In the genomic region with DNA sequence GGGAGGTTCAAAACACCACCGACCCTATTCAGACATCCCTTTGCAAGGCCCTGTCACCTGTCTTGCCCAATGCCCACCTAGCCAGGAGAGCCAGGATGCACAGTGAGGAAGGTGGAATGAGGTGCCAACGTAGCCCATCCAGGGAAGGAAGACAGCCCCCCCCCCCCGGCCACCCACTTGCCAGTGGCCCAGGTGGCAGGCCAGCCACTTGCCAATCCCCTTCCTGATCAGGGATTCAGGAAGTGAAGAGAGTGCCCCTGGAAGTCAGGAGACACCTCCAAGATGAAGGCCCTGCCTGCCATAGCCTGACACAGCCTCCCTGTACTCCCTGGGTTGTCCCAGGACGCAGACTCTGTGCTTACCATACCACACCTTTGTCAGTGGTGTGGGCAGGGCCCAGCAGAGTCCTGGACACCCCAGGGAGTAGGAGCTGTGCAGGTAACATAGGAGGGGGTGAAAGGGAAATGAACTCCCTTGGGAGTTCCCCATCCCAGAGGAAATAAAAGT, we compare ENCODE assay signal across 8 cellular contexts. TPM values are rescaled to one million over a fixed set of nuclear protein-coding genes. Genes with fewer than 3 reads are reported as not detected.
DNase-seq lines count a peak whose midpoint lies in the region; ATAC-seq and TF ChIP-seq lines count a peak whose summit lies in the region.

No MANE protein-coding gene starts in this region.

- H3K27me3 ChIP-seq in HUES48 (ENCODE audit: control insufficient read depth, insufficient read depth, low read length) (no peaks in the 10 kb centered on the region), trophoblast cell (ENCODE audit: insufficient read depth, low read length) (peaks cover 5% of the 10 kb centered on the region)
- peaks cover 9% of the 10 kb centered on the region for H3K27me3 ChIP-seq in effector memory CD4-positive, alpha-beta T cell (replicated peaks; ENCODE audit: control insufficient read depth, insufficient read depth, low read length, poor library complexity, severe bottlenecking)

- H3K27ac ChIP-seq in HUES48 (ENCODE audit: low read depth, low read length) = no peak overlapping the region
- H3K27ac ChIP-seq in effector memory CD4-positive, alpha-beta T cell (ENCODE audit: insufficient read depth, low read length, poor library complexity, severe bottlenecking) = no peak overlapping the region
- H3K27ac ChIP-seq in trophoblast cell (ENCODE audit: low read depth, low read length) = no peak overlapping the region

- H3K14ac ChIP-seq in trophoblast cell (ENCODE audit: low read length) = no peak overlapping the region

- no peak overlapping the region for H3K18ac ChIP-seq in trophoblast cell (ENCODE audit: low read length)

- no peak for ATAC-seq in GM21367 (IDR thresholded peaks at IDR 0.05; ENCODE audit: unreplicated experiment)

- no peaks in the 10 kb centered on the region for H3K36me3 ChIP-seq in HUES48 (ENCODE audit: control insufficient read depth, insufficient read depth, low read length)
- H3K36me3 ChIP-seq in effector memory CD4-positive, alpha-beta T cell (ENCODE audit: control insufficient read depth, insufficient read depth, low read length) = no peaks in the 10 kb centered on the region
- no peaks in the 10 kb centered on the region for H3K36me3 ChIP-seq in trophoblast cell (ENCODE audit: control insufficient read depth in 1 of 2, insufficient read depth in 2 of 2, low read length in 2 of 2)

- peak overlapping the region; percentile 66 for H3K4me3 ChIP-seq in HUES48 (ENCODE audit: low read depth, low read length)
- H3K4me3 ChIP-seq in effector memory CD4-positive, alpha-beta T cell (ENCODE audit: insufficient read depth, low read depth, low read length, poor library complexity, severe bottlenecking) = peak overlapping the region; percentile 70
- no peak overlapping the region for H3K4me3 ChIP-seq in trophoblast cell (ENCODE audit: low read depth, low read length)

- no peak overlapping the region for H2BK120ac ChIP-seq in trophoblast cell (ENCODE audit: insufficient read depth, low read length, poor library complexity)

- H4K12ac ChIP-seq in trophoblast cell (ENCODE audit: low read depth, low read length) = no peak overlapping the region

- H3K4ac ChIP-seq in trophoblast cell (ENCODE audit: low read depth, low read length) = peak overlapping the region; percentile 23

- H2BK12ac ChIP-seq in trophoblast cell (ENCODE audit: low read length) = peak overlapping the region; percentile 32

- peak overlapping the region; percentile 80 for H3K4me2 ChIP-seq in trophoblast cell (ENCODE audit: low read length)

- no CpG with 5 or more reads among the region's 4 CpGs for WGBS in trophoblast cell (ENCODE audit: extremely low coverage, insufficient coverage, insufficient read length)

- peak overlapping the region; percentile 36 for H4K91ac ChIP-seq in trophoblast cell (ENCODE audit: low read depth, low read length)

- DNase-seq in GM13977 (ENCODE audit: low spot score) = peak; percentile 46
- DNase-seq in effector memory CD4-positive, alpha-beta T cell = no peak
- DNase-seq in trophoblast cell = no peak
- DNase-seq in HCEC 1CT = no peak
- DNase-seq in dedifferentiated amniotic fluid mesenchymal stem cell (ENCODE audit: extremely low spot score) = no peak
- no peak for DNase-seq in glomerular visceral epithelial cell (ENCODE audit: extremely low spot score)

- H3K9me3 ChIP-seq in HUES48 (ENCODE audit: control insufficient read depth, insufficient read depth, low read length) = no peaks in the 10 kb centered on the region
- H3K9me3 ChIP-seq in effector memory CD4-positive, alpha-beta T cell (ENCODE audit: control insufficient read depth, low read length) = no peaks in the 10 kb centered on the region
- H3K9me3 ChIP-seq in trophoblast cell (ENCODE audit: insufficient read depth, low read depth, low read length) = no peaks in the 10 kb centered on the region

- peaks cover 1% of the 10 kb centered on the region for H3K79me2 ChIP-seq in trophoblast cell (ENCODE audit: control insufficient read depth, insufficient read depth, low read length, poor library complexity)

- H3K79me1 ChIP-seq in trophoblast cell (ENCODE audit: low read length) = peaks cover 6% of the 10 kb centered on the region

- TF ChIP-seq CTCF in GM13977 (IDR thresholded peaks at IDR 0.05; ENCODE audit: extremely low read depth, insufficient read depth, missing control alignments) = no peak

- peaks cover 36% of the 10 kb centered on the region for H3K4me1 ChIP-seq in HUES48 (ENCODE audit: control insufficient read depth, insufficient read depth, low read length)
- H3K4me1 ChIP-seq in effector memory CD4-positive, alpha-beta T cell (ENCODE audit: control insufficient read depth, insufficient read depth, low read length, poor library complexity, severe bottlenecking) = peaks cover 11% of the 10 kb centered on the region
- H3K4me1 ChIP-seq in trophoblast cell (ENCODE audit: control insufficient read depth in 1 of 2, insufficient read depth in 2 of 2, low read length in 2 of 2) = peaks cover 10 to 20% of the 10 kb centered on the region in 2 experiments

- H4K8ac ChIP-seq in trophoblast cell (ENCODE audit: low read depth, low read length) = peak overlapping the region; percentile 21

- H3K9ac ChIP-seq in HUES48 (ENCODE audit: low read depth, low read length) (no peak overlapping the region), trophoblast cell (ENCODE audit: low read length) (no peak overlapping the region)

- H2AFZ ChIP-seq in trophoblast cell (ENCODE audit: insufficient read depth, low read length, poor library complexity) = no peak overlapping the region

- no peak overlapping the region for H2BK5ac ChIP-seq in trophoblast cell (ENCODE audit: low read depth, low read length, poor library complexity)

- in situ Hi-C loops in GM13977 (cut with MboI; ENCODE audit: low pct_unique_long_range_greater_than_20kb, low sequenced_read_pairs, unreplicated experiment) = loop anchor here (10.0 kb wide), 1 partner anchor 298 kb away; a partner anchor contains a TSS

- H2AK5ac ChIP-seq in trophoblast cell (ENCODE audit: low read length) = no peak overlapping the region

- H3K23ac ChIP-seq in trophoblast cell (ENCODE audit: low read length) = no peak overlapping the region

RNA-seq across cellular contexts. Expression of a gene that starts 54.7 kb away (rescaled TPM):
- 79.2 and 82.1 TPM in 2 replicates for polyA plus RNA-seq in trophoblast cell (2013)

RNA-seq across cellular contexts. Expression of a gene that starts 54.8 kb away (rescaled TPM):
- polyA plus RNA-seq in trophoblast cell (2013) = 36.4 and 36.9 TPM in 2 replicates
